ENCODE assay signal across 11 cellular contexts in genomic region chr4:76562851-76563803, GRCh38.
A peak's percentile ranks its signal among the peaks of the same experiment; 100 is the strongest.
DNase-seq lines count a peak whose midpoint lies in the region; ATAC-seq and TF ChIP-seq lines count a peak whose summit lies in the region.
"Had no signal": no experiment of that assay in that cellular context is flagged by ENCODE, and none has a peak within 500 bp of the region (broad histone marks: within the 10 kb centered on the region; RNA-seq: fewer than 3 reads in every experiment).

No MANE protein-coding gene starts in this region.

- POLR2A ChIA-PET in HCT116 (lab: Charles Lee) (interaction anchor here (0.6 kb wide), 1 partner anchor 326 kb away, joined by 3 read pairs; no protein-coding TSS in a partner anchor), PC-9 (lab: Charles Lee; ENCODE audit: unreplicated experiment) (interaction anchor here (0.5 to 0.7 kb wide), 10 partner anchors 17 to 594 kb away, joined by 3 to 39 read pairs (median 4); partner anchors contain the start of gene CCNG2)

- H2AFZ ChIP-seq in HCT116 (ENCODE audit: low read depth, low read length, poor library complexity, severe bottlenecking) (peak overlapping the region; percentile 86), PC-9 (peak overlapping the region; percentile 25; the same call in 1 of the 2 replicates)

- no peak for TF ChIP-seq POLR2A in HCT116 (IDR thresholded peaks at IDR 0.05; ENCODE audit: borderline replicate concordance, extremely low read depth, insufficient read depth, insufficient read length)

- peaks cover 29% of the 10 kb centered on the region for H3F3A ChIP-seq in PC-9 (ENCODE audit: insufficient read depth, low read depth)

- no peak overlapping the region for H3K4me3 ChIP-seq in HCT116 (replicated peaks in 1 of 2; ENCODE audit: low read depth in 1 of 2, low read length in 2 of 2)
- H3K4me3 ChIP-seq in PC-9: peak overlapping the region; percentile 13; the same call in 1 of the 2 replicates
- H3K4me3 ChIP-seq in fibroblast of villous mesenchyme (ENCODE audit: low read depth, low read length): no peak overlapping the region

- H3K4me1 ChIP-seq in HCT116 (ENCODE audit: control insufficient read depth in 1 of 2, insufficient read depth in 2 of 2, low read length in 2 of 2) (peaks cover 4 to 18% of the 10 kb centered on the region in 2 experiments; a peak in 3 of 4 replicates), PC-9 (replicated peaks; ENCODE audit: insufficient read depth) (peaks cover 32% of the 10 kb centered on the region)

- peak overlapping the region; percentile 36 for H3K4me2 ChIP-seq in HCT116 (ENCODE audit: low read length)
- H3K4me2 ChIP-seq in PC-9: peak overlapping the region; percentile 66

- no peaks in the 10 kb centered on the region for H3K36me3 ChIP-seq in HCT116 (ENCODE audit: control insufficient read depth in 1 of 2, insufficient read depth in 2 of 2, low read length in 2 of 2)
- H3K36me3 ChIP-seq in PC-9 (ENCODE audit: low read depth): no peaks in the 10 kb centered on the region

- intact Hi-C loops in HCT116 (cut with micrococcal nuclease) (no loop called here), PC-9 (cut with micrococcal nuclease; ENCODE audit: unreplicated experiment) (loop anchor here (2.0 to 5.0 kb wide), 3 partner anchors 16 to 36 kb away; no protein-coding TSS in a partner anchor)

- TF ChIP-seq CTCF in HCT116 (IDR thresholded peaks at IDR 0.05 in 2 of 3, conservative IDR thresholded peaks at IDR 0.05 in 1 of 3; ENCODE audit: borderline replicate concordance in 1 of 3, insufficient read depth in 1 of 3, low read depth in 2 of 3, low read length in 2 of 3): no peak
- no peak for TF ChIP-seq CTCF in PC-9 (conservative IDR thresholded peaks at IDR 0.05)
- no peak for TF ChIP-seq CTCF in fibroblast of villous mesenchyme (IDR thresholded peaks at IDR 0.05; ENCODE audit: insufficient read depth, low read depth, low read length)

- no peak for TF ChIP-seq RAD21 in HCT116 (IDR thresholded peaks at IDR 0.05; ENCODE audit: low read depth)

- no TSS peak for BruUV-seq in HCT116 (replicated peaks; lab: Mats Ljungman, UMichigan)
- no TSS peak for BruUV-seq in PC-9 (replicated peaks; lab: Mats Ljungman, UMichigan)

- H3K9me2 ChIP-seq in HCT116 (ENCODE audit: insufficient read depth) (no peaks in the 10 kb centered on the region), PC-9 (ENCODE audit: insufficient read depth) (no peaks in the 10 kb centered on the region)

- H3K9me3 ChIP-seq in HCT116 (ENCODE audit: control insufficient read depth in 1 of 2, insufficient read depth in 1 of 2, low read depth in 1 of 2, low read length in 2 of 2) (no peaks in the 10 kb centered on the region), PC-9 (ENCODE audit: insufficient read depth, low read depth) (no peaks in the 10 kb centered on the region)

- no peaks in the 10 kb centered on the region for H3K27me3 ChIP-seq in HCT116 (ENCODE audit: insufficient read depth, low read length)
- H3K27me3 ChIP-seq in PC-9 (ENCODE audit: insufficient read depth, low read depth): no peaks in the 10 kb centered on the region

- CTCF ChIA-PET in HCT116 (lab: Charles Lee) (no interaction called here), PC-9 (lab: Charles Lee) (interaction anchor here (0.6 to 0.9 kb wide), 2 partner anchors 126 to 133 kb away, joined by 5 read pairs; no protein-coding TSS in a partner anchor)

- no peak overlapping the region for H3K9ac ChIP-seq in HCT116 (ENCODE audit: low read length)

- ATAC-seq in HCT116: no peak

- no peak overlapping the region for H3K27ac ChIP-seq in HCT116 (ENCODE audit: low read depth, low read length)
- peak overlapping the region; percentile 97 for H3K27ac ChIP-seq in PC-9

- no peaks in the 10 kb centered on the region for H4K20me1 ChIP-seq in HCT116 (ENCODE audit: insufficient read depth)
- no peaks in the 10 kb centered on the region for H4K20me1 ChIP-seq in PC-9 (ENCODE audit: insufficient read depth)

- RAD21 ChIA-PET in HCT116 (lab: Charles Lee; ENCODE audit: low non-redundant PET in 1 of 2, low total read pairs in 2 of 2, uncharacterized antibody in 2 of 2, unreplicated experiment in 2 of 2): no interaction called here

- DNase-seq in HCT116 (ENCODE audit: low read depth, low spot score) (no peak), PC-9 (peak; percentile 25 to 90), fibroblast of villous mesenchyme (ENCODE audit: low read depth) (peak; percentile 91), renal cortical epithelial cell (ENCODE audit: low read depth) (peak; percentile 75), germinal center (ENCODE audit: low spot score) (no peak), RPMI8226 (no peak), NCI-H1694 treated with DMSO at 0.1 percent for 48 hours (lab: John Stamatoyannopoulos, UW) (no peak)
- no peak for DNase-seq in activated effector memory CD4-positive, alpha-beta T cell treated with Interleukin-2 at 50 U/mL for 16 hours
- DNase-seq: activated naive CD4-positive, alpha-beta T cell treated with anti-CD3 and anti-CD28 coated beads, Interleukin-2, amount 50 U/mL, for 16 hours; COR-L47; NCI-H1092 treated with DMSO at 0.1 percent for 48 hours had no signal

- H3K79me2 ChIP-seq in HCT116 (ENCODE audit: insufficient read depth, low read length) (no peaks in the 10 kb centered on the region), PC-9 (ENCODE audit: low read depth) (no peaks in the 10 kb centered on the region)

TF ChIP-seq in HCT116, 20 proteins besides CTCF, POLR2A, EP300 and RAD21:
- TF ChIP-seq JUND (IDR thresholded peaks at IDR 0.05): no peak
- no peak for TF ChIP-seq EZH2phosphoT487 (IDR thresholded peaks at IDR 0.05; ENCODE audit: borderline replicate concordance)
- TF ChIP-seq, protein P1, sequence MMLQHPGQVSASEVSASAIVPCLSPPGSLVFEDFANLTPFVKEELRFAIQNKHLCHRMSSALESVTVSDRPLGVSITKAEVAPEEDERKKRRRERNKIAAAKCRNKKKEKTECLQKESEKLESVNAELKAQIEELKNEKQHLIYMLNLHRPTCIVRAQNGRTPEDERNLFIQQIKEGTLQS (IDR thresholded peaks at IDR 0.05): no peak
- TF ChIP-seq CBX3 (IDR thresholded peaks at IDR 0.05; ENCODE audit: low read depth): no peak

Comparison
In these comparisons a context has a peak if more than half of its experiments do, and no peak if none do; other contexts are left out.
1. DNase-seq: peak in PC-9 (2 of 2), fibroblast of villous mesenchyme (single experiment) and renal cortical epithelial cell (single experiment); none in HCT116 (single experiment), activated effector memory CD4-positive, alpha-beta T cell treated with Interleukin-2 at 50 U/mL for 16 hours (single experiment), germinal center (single experiment), RPMI8226 (single experiment) and NCI-H1694 treated with DMSO at 0.1 percent for 48 hours (single experiment).